In genomic region chr1:19164274-19165015, GRCh38 we compare ENCODE assay signal across 24 cellular contexts. TPM values are rescaled to one million over a fixed set of nuclear protein-coding genes. Genes with fewer than 3 reads are reported as not detected.
DNase-seq lines count a peak whose midpoint lies in the region; ATAC-seq and TF ChIP-seq lines count a peak whose summit lies in the region.
"Had no signal": no experiment of that assay in that cellular context is flagged by ENCODE, and none has a peak within 500 bp of the region (broad histone marks: within the 10 kb centered on the region; RNA-seq: fewer than 3 reads in every experiment).

No MANE protein-coding gene starts in this region.

- H2BK12ac ChIP-seq in trophoblast cell (ENCODE audit: low read length), result peak overlapping the region; percentile 44

- peak overlapping the region; percentile 71 for H4K91ac ChIP-seq in trophoblast cell (ENCODE audit: low read depth, low read length)

- BruUV-seq in Caco-2 (replicated peaks; lab: Mats Ljungman, UMichigan) (no TSS peak), PC-3 (replicated peaks; lab: Mats Ljungman, UMichigan) (no TSS peak), A673 (replicated peaks; lab: Mats Ljungman, UMichigan) (no TSS peak)

- peaks cover 100% of the 10 kb centered on the region for H3K36me3 Mint-ChIP-seq in Caco-2 (ENCODE audit: insufficient read depth, unreplicated experiment)

- peak overlapping the region; percentile 5 for H4K8ac ChIP-seq in trophoblast cell (ENCODE audit: low read depth, low read length)

- H3K18ac ChIP-seq in trophoblast cell (ENCODE audit: low read length), result no peak overlapping the region

- H4K12ac ChIP-seq in trophoblast cell (ENCODE audit: low read depth, low read length), result no peak overlapping the region

- no peaks in the 10 kb centered on the region for H3K27me3 Mint-ChIP-seq in Caco-2 (ENCODE audit: insufficient read depth, unreplicated experiment)
- H3K27me3 Mint-ChIP-seq: activated naive CD8-positive, alpha-beta T cell treated with anti-CD3 and anti-CD28 coated beads, Interleukin-2, amount 10 ng/mL, durations not matched to agents 7 days and 5 days; activated T-helper 17 cell treated with anti-CD3 and anti-CD28 coated beads, Interleukin-2, amount 50 U/mL, for 72 hours had no signal

- no peaks in the 10 kb centered on the region for H3K9me2 ChIP-seq in PC-3 (replicated peaks; ENCODE audit: low read length)

- no CpG with 5 or more reads among the region's 10 CpGs for WGBS in trophoblast cell (ENCODE audit: extremely low coverage, insufficient coverage, insufficient read length)

- H3K36me3 ChIP-seq in Caco-2 (ENCODE audit: control insufficient read depth, insufficient read depth, low read length) (no peaks in the 10 kb centered on the region; the same call in none of the 2 replicates), PC-3 (ENCODE audit: low read depth, low read length) (peaks cover 90% of the 10 kb centered on the region), trophoblast cell (ENCODE audit: control insufficient read depth in 1 of 2, insufficient read depth in 2 of 2, low read length in 2 of 2) (peaks cover 30 to 55% of the 10 kb centered on the region in 2 experiments), A673 (ENCODE audit: insufficient read depth, low read length, poor library complexity, severe bottlenecking) (peaks cover 98% of the 10 kb centered on the region)

- no peak overlapping the region for H3K9ac ChIP-seq in PC-3 (ENCODE audit: low read length)
- H3K9ac ChIP-seq in trophoblast cell (ENCODE audit: low read length), result no peak overlapping the region

- POLR2A ChIA-PET in Caco-2 (lab: Charles Lee), result no interaction called here
- POLR2A ChIA-PET in PC-3 (lab: Charles Lee; ENCODE audit: unreplicated experiment), result no interaction called here
- POLR2A ChIA-PET in HEK293T (lab: Yijun Ruan, JAX), result interaction anchor here (1.0 kb wide), 1 partner anchor 23 kb away, joined by 3 read pairs; no protein-coding TSS in a partner anchor
- POLR2A ChIA-PET in A673 (lab: Charles Lee; ENCODE audit: low non-redundant PET), result no interaction called here

- peaks cover 25% of the 10 kb centered on the region for H4K20me1 ChIP-seq in PC-3 (ENCODE audit: low read length)

- H3K23ac ChIP-seq in trophoblast cell (ENCODE audit: low read length), result no peak overlapping the region

- peaks cover 9% of the 10 kb centered on the region for H3K79me1 ChIP-seq in trophoblast cell (ENCODE audit: low read length)

- peak overlapping the region; percentile 44 for H3K4me3 Mint-ChIP-seq in Caco-2 (ENCODE audit: unreplicated experiment)
- H3K4me3 Mint-ChIP-seq: activated naive CD8-positive, alpha-beta T cell treated with anti-CD3 and anti-CD28 coated beads, Interleukin-2, amount 10 ng/mL, durations not matched to agents 7 days and 5 days; activated T-helper 17 cell treated with anti-CD3 and anti-CD28 coated beads, Interleukin-2, amount 50 U/mL, for 72 hours; CD8-positive, alpha-beta T cell; neural crest cell; T-helper 1 cell treated with Interleukin-12 subunit alpha and Interleukin-12 subunit beta and Interleukin-4 antibody, amounts not matched to agents 30 μg/mL and 1 μg/mL, for 36 hours had no signal

- no peaks in the 10 kb centered on the region for H3F3A ChIP-seq in PC-3 (ENCODE audit: low read length, unreplicated experiment)

- H3K4me3 ChIP-seq in Caco-2 (ENCODE audit: low read depth, low read length), result no peak overlapping the region
- H3K4me3 ChIP-seq in PC-3 (ENCODE audit: low read length), result no peak overlapping the region
- peak overlapping the region; percentile 33 for H3K4me3 ChIP-seq in trophoblast cell (ENCODE audit: low read depth, low read length)
- H3K4me3 ChIP-seq in A673 (ENCODE audit: low read depth, low read length, poor library complexity, severe bottlenecking), result no peak overlapping the region
- H3K4me3 ChIP-seq: left ventricle myocardium inferior, prostate gland, SK-N-MC, stomach, tibial nerve had no signal

- H2BK120ac ChIP-seq in trophoblast cell (ENCODE audit: insufficient read depth, low read length, poor library complexity), result peak overlapping the region; percentile 58

- no peak for ATAC-seq in PC-3
- peak; percentile 68 for ATAC-seq in left colon
- no peak for ATAC-seq in HG02610 (IDR thresholded peaks at IDR 0.05; ENCODE audit: unreplicated experiment)
- ATAC-seq: activated T-helper 17 cell treated with anti-CD3 and anti-CD28 coated beads, Interleukin-2, amount 50 U/mL, for 72 hours; CD8-positive, alpha-beta T cell had no signal

- peaks cover 6% of the 10 kb centered on the region for H3K4me1 ChIP-seq in Caco-2
- H3K4me1 ChIP-seq in PC-3 (ENCODE audit: insufficient read depth, low read length), result peaks cover 42% of the 10 kb centered on the region
- H3K4me1 ChIP-seq in trophoblast cell (ENCODE audit: control insufficient read depth in 1 of 2, insufficient read depth in 2 of 2, low read length in 2 of 2), result peaks cover 6 to 19% of the 10 kb centered on the region in 2 experiments
- H3K4me1 ChIP-seq in A673 (ENCODE audit: insufficient read depth, low read length, poor library complexity, severe bottlenecking), result no peaks in the 10 kb centered on the region
- H3K4me1 ChIP-seq: left ventricle myocardium inferior, tibial nerve had no signal

- peaks cover 7% of the 10 kb centered on the region for H3K4me1 Mint-ChIP-seq in Caco-2 (ENCODE audit: low read depth, unreplicated experiment)
- H3K4me1 Mint-ChIP-seq: activated naive CD8-positive, alpha-beta T cell treated with anti-CD3 and anti-CD28 coated beads, Interleukin-2, amount 10 ng/mL, durations not matched to agents 7 days and 5 days; neural crest cell had no signal

- intact Hi-C loops in Caco-2 (cut with micrococcal nuclease; ENCODE audit: unreplicated experiment) (no loop called here), PC-3 (cut with micrococcal nuclease) (no loop called here), left colon (cut with DNase I, micrococcal nuclease) (no loop called here), A673 (cut with micrococcal nuclease; ENCODE audit: unreplicated experiment) (loop anchor here (10.0 kb wide), 1 partner anchor 50 kb away; no protein-coding TSS in a partner anchor)

- H3K4me2 ChIP-seq in PC-3 (ENCODE audit: low read length) (no peak overlapping the region), trophoblast cell (ENCODE audit: low read length) (peak overlapping the region; percentile 20)

- H2AK5ac ChIP-seq in trophoblast cell (ENCODE audit: low read length), result peak overlapping the region; percentile 82

- peak overlapping the region; percentile 97 for H3K27ac Mint-ChIP-seq in Caco-2 (ENCODE audit: unreplicated experiment)
- H3K27ac Mint-ChIP-seq: activated naive CD8-positive, alpha-beta T cell treated with anti-CD3 and anti-CD28 coated beads, Interleukin-2, amount 10 ng/mL, durations not matched to agents 7 days and 5 days; activated T-helper 17 cell treated with anti-CD3 and anti-CD28 coated beads, Interleukin-2, amount 50 U/mL, for 72 hours; CD8-positive, alpha-beta T cell; T-helper 1 cell treated with Interleukin-12 subunit alpha and Interleukin-12 subunit beta and Interleukin-4 antibody, amounts not matched to agents 30 μg/mL and 1 μg/mL, for 36 hours had no signal

- peak overlapping the region; percentile 65 for H3K14ac ChIP-seq in trophoblast cell (ENCODE audit: low read length)

- H3K9me3 ChIP-seq in Caco-2, result no peaks in the 10 kb centered on the region
- H3K9me3 ChIP-seq in PC-3 (ENCODE audit: low read length), result no peaks in the 10 kb centered on the region
- peaks cover 1% of the 10 kb centered on the region for H3K9me3 ChIP-seq in trophoblast cell (ENCODE audit: insufficient read depth, low read depth, low read length)
- no peaks in the 10 kb centered on the region for H3K9me3 ChIP-seq in A673 (ENCODE audit: low read depth, low read length, poor library complexity, severe bottlenecking)
- H3K9me3 ChIP-seq: left ventricle myocardium inferior, prostate gland, stomach, tibial nerve had no signal

- no peak for TF ChIP-seq CTCF in Caco-2 (IDR thresholded peaks at IDR 0.05; ENCODE audit: insufficient read depth in 1 of 2, low read depth in 1 of 2, low read length in 1 of 2, severe bottlenecking in 1 of 2, unreplicated experiment in 1 of 2)
- no peak for TF ChIP-seq CTCF in PC-3 (conservative IDR thresholded peaks at IDR 0.05; ENCODE audit: low read depth, low read length)
- no peak for TF ChIP-seq CTCF in A673 (conservative IDR thresholded peaks at IDR 0.05; ENCODE audit: low read depth, low read length)

- no peak overlapping the region for H3K4ac ChIP-seq in trophoblast cell (ENCODE audit: low read depth, low read length)

- no peaks in the 10 kb centered on the region for H3K27me3 ChIP-seq in Caco-2 (replicated peaks; ENCODE audit: control insufficient read depth, insufficient read depth, low read length)
- H3K27me3 ChIP-seq in PC-3 (ENCODE audit: low read length), result no peaks in the 10 kb centered on the region
- no peaks in the 10 kb centered on the region for H3K27me3 ChIP-seq in trophoblast cell (ENCODE audit: insufficient read depth, low read length)
- H3K27me3 ChIP-seq in A673 (replicated peaks; ENCODE audit: insufficient read depth, low read depth, low read length, poor library complexity), result no peaks in the 10 kb centered on the region
- H3K27me3 ChIP-seq: stomach, tibial nerve had no signal

- H3K79me2 ChIP-seq in PC-3 (ENCODE audit: low read length), result no peaks in the 10 kb centered on the region
- no peaks in the 10 kb centered on the region for H3K79me2 ChIP-seq in trophoblast cell (ENCODE audit: control insufficient read depth, insufficient read depth, low read length, poor library complexity)

- peak overlapping the region; percentile 55 for H2BK5ac ChIP-seq in trophoblast cell (ENCODE audit: low read depth, low read length, poor library complexity)

- H3K27ac ChIP-seq in PC-3 (ENCODE audit: low read length), result 0 out of 2 replicates have a peak overlapping the region, but pooled peaks have one; percentile 2
- H3K27ac ChIP-seq in trophoblast cell (ENCODE audit: low read depth, low read length), result peak overlapping the region; percentile 80
- H3K27ac ChIP-seq in A673 (ENCODE audit: low read depth, low read length, poor library complexity, severe bottlenecking), result no peak overlapping the region
- H3K27ac ChIP-seq: epithelial cell of prostate, left ventricle myocardium inferior, SK-N-MC, tibial nerve had no signal

- H3K9me3 Mint-ChIP-seq in Caco-2 (ENCODE audit: unreplicated experiment), result no peaks in the 10 kb centered on the region
- H3K9me3 Mint-ChIP-seq: activated naive CD8-positive, alpha-beta T cell treated with anti-CD3 and anti-CD28 coated beads, Interleukin-2, amount 10 ng/mL, durations not matched to agents 7 days and 5 days; activated T-helper 17 cell treated with anti-CD3 and anti-CD28 coated beads, Interleukin-2, amount 50 U/mL, for 72 hours; CD8-positive, alpha-beta T cell; neural crest cell; T-helper 1 cell treated with Interleukin-12 subunit alpha and Interleukin-12 subunit beta and Interleukin-4 antibody, amounts not matched to agents 30 μg/mL and 1 μg/mL, for 36 hours had no signal

- CTCF ChIA-PET in Caco-2 (lab: Charles Lee) (no interaction called here), PC-3 (lab: Charles Lee) (interaction anchor here (0.9 kb wide), 1 partner anchor 15 kb away, joined by 4 read pairs; no protein-coding TSS in a partner anchor), HEK293T (lab: Yijun Ruan, JAX) (no interaction called here), A673 (lab: Charles Lee) (no interaction called here)

- DNase-seq in Caco-2 (peak; percentile 43 to 55), PC-3 (peak; percentile 51), left colon (no peak), trophoblast cell (peak; percentile 95 to 99), NCI-H146 (lab: John Stamatoyannopoulos, UW) (no peak), HEK293T (ENCODE audit: extremely low spot score) (no peak), A673 (ENCODE audit: low spot score) (no peak)
- DNase-seq: activated CD4-positive, alpha-beta T cell treated with anti-CD3 and anti-CD28 coated beads for 48 hours; activated naive CD8-positive, alpha-beta T cell treated with anti-CD3 and anti-CD28 coated beads, Interleukin-2, amount 10 ng/mL, durations not matched to agents 7 days and 5 days; AML-193; CD8-positive, alpha-beta T cell; KBM-7; left ventricle myocardium inferior; NCI-H2171 treated with DMSO at 0.1 percent for 48 hours; NCI-H526; stomach had no signal

- H2AFZ ChIP-seq in PC-3 (ENCODE audit: low read length), result no peak overlapping the region
- H2AFZ ChIP-seq in trophoblast cell (ENCODE audit: insufficient read depth, low read length, poor library complexity), result no peak overlapping the region

RNA-seq across cellular contexts. Expression of gene UBR4, which starts 45.6 kb away (rescaled TPM):
- total RNA-seq in Caco-2 (2022) (317 and 318 TPM in 2 replicates), PC-3 (2014; rRNA removed) (141 and 224 TPM in 2 replicates), left colon (100 to 1,000 TPM; 103 to 114 TPM), A673 (2021) (214 and 221 TPM in 2 replicates)
- polyA plus RNA-seq in trophoblast cell (2013), result 41.6 and 42.4 TPM in 2 replicates

Comparison
In these comparisons a context has a peak if more than half of its experiments do, and no peak if none do; other contexts are left out.
1. DNase-seq: peak in Caco-2 (2 of 2), PC-3 (single experiment) and trophoblast cell (2 of 2); none in left colon (0 of 2), NCI-H146 (single experiment), HEK293T (single experiment) and A673 (single experiment).